28 cellular contexts compared by ENCODE assay signal in genomic region chr1:41998250-41998649, GRCh38.
"Had no signal": no experiment of that assay in that cellular context is flagged by ENCODE, and none has a peak within 500 bp of the region (broad histone marks: within the 10 kb centered on the region; RNA-seq: fewer than 3 reads in every experiment).

No MANE protein-coding gene starts in this region.

- H3K4me3 Mint-ChIP-seq: dendritic cell treated with granulocyte-macrophage colony-stimulating factor and Interleukin-4, amounts not matched to agents 40 ng/mL and 50 ng/mL, for 4 days; effector memory CD8-positive, alpha-beta T cell; endodermal cell had no signal

- H2AFZ ChIP-seq: hepatocyte had no signal

- H3K27me3 ChIP-seq: colonic mucosa, dorsolateral prefrontal cortex, esophagus muscularis mucosa, esophagus squamous epithelium, gastrocnemius medialis, gastroesophageal sphincter, heart left ventricle, heart right ventricle, hepatocyte had no signal

- H3K4me3 ChIP-seq: colonic mucosa, coronary artery, dorsolateral prefrontal cortex, esophagus muscularis mucosa, esophagus squamous epithelium, gastrocnemius medialis, gastroesophageal sphincter, heart left ventricle, heart right ventricle, hepatocyte had no signal

- H3K4me1 ChIP-seq: colonic mucosa, esophagus muscularis mucosa, foreskin keratinocyte, gastrocnemius medialis, gastroesophageal sphincter had no signal

- H3K27ac ChIP-seq: colonic mucosa, coronary artery, dorsolateral prefrontal cortex, epithelial cell of prostate, esophagus muscularis mucosa, esophagus squamous epithelium, foreskin keratinocyte, gastrocnemius medialis, gastroesophageal sphincter, heart left ventricle, heart right ventricle, hepatocyte had no signal

- FAIRE-seq: endometrium, frontal cortex had no signal

- H3K4me2 ChIP-seq: hepatocyte had no signal

- H3K27ac Mint-ChIP-seq: dendritic cell treated with granulocyte-macrophage colony-stimulating factor and Interleukin-4, amounts not matched to agents 40 ng/mL and 50 ng/mL, for 4 days; effector memory CD8-positive, alpha-beta T cell; endodermal cell had no signal

- H3K9me3 ChIP-seq: colonic mucosa, esophagus muscularis mucosa, esophagus squamous epithelium, gastrocnemius medialis, gastroesophageal sphincter had no signal

- ATAC-seq: effector memory CD8-positive, alpha-beta T cell; esophagus mucosa; foreskin keratinocyte; gastrocnemius medialis; gastroesophageal sphincter; heart left ventricle; heart right ventricle had no signal

- DNase-seq: colonic mucosa; cortex of kidney; dermis blood vessel endothelial cell; dorsolateral prefrontal cortex; effector CD4-positive, alpha-beta T cell; effector CD8-positive, alpha-beta T cell; effector memory CD4-positive, alpha-beta T cell; effector memory CD8-positive, alpha-beta T cell; endodermal cell; erythroblast; esophagus squamous epithelium; foreskin fibroblast; foreskin keratinocyte; foreskin melanocyte; gastrocnemius medialis; glutamatergic neuron; head of caudate nucleus; heart left ventricle; heart right ventricle had no signal

- H3K9me3 Mint-ChIP-seq: dendritic cell treated with granulocyte-macrophage colony-stimulating factor and Interleukin-4, amounts not matched to agents 40 ng/mL and 50 ng/mL, for 4 days; effector memory CD8-positive, alpha-beta T cell; endodermal cell had no signal

- H3K27me3 Mint-ChIP-seq: dendritic cell treated with granulocyte-macrophage colony-stimulating factor and Interleukin-4, amounts not matched to agents 40 ng/mL and 50 ng/mL, for 4 days; effector memory CD8-positive, alpha-beta T cell had no signal

- H3K79me2 ChIP-seq: hepatocyte had no signal

- H3K36me3 ChIP-seq: colonic mucosa, esophagus muscularis mucosa, esophagus squamous epithelium, gastrocnemius medialis, gastroesophageal sphincter, heart left ventricle, heart right ventricle had no signal
